In the genomic region with DNA sequence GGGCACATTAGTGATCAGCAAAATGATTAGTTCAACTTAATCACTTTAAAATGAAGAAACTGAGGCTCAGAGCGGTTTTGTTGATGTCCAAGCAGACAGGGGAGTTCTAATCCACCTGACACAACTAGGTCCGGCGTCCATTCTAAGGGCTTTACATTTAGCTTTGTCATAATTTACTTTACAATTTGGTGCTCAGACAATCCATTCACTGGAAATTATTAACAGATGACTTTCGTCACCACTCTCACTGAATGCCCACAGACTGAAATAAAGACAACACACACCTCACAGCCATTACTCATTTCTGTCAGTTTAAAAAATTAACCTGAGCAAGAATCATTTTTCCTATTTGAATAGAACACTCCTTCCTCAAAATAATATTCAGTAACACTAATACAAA, we compare ENCODE assay signal across 26 cellular contexts. TPM values are rescaled to one million over a fixed set of nuclear protein-coding genes. Genes with fewer than 3 reads are reported as not detected.
A peak's percentile ranks its signal among the peaks of the same experiment; 100 is the strongest.
DNase-seq lines count a peak whose midpoint lies in the region; ATAC-seq and TF ChIP-seq lines count a peak whose summit lies in the region.
"Had no signal": no experiment of that assay in that cellular context is flagged by ENCODE, and none has a peak within 500 bp of the region (broad histone marks: within the 10 kb centered on the region; RNA-seq: fewer than 3 reads in every experiment).

No MANE protein-coding gene starts in this region.

- POLR2A ChIA-PET in CD4-positive, alpha-beta memory T cell (lab: Charles Lee; ENCODE audit: partially characterized antibody) = interaction anchor here (0.6 to 5.2 kb wide), 2 partner anchors 11 to 150 kb away, joined by 4 to 28 read pairs; a partner anchor contains a TSS

- H3K9me3 ChIP-seq in CD4-positive, alpha-beta memory T cell (ENCODE audit: control insufficient read depth in 1 of 2, low read length in 2 of 2) = no peaks in the 10 kb centered on the region
- H3K9me3 ChIP-seq in body of pancreas (no peaks in the 10 kb centered on the region), right lobe of liver (no peaks in the 10 kb centered on the region)
- H3K9me3 ChIP-seq: SJSA1 had no signal

- peak; percentile 62 for ATAC-seq in GM21381 (IDR thresholded peaks at IDR 0.05; ENCODE audit: unreplicated experiment)
- ATAC-seq in body of pancreas = peak; percentile 66
- peak; percentile 88 to 93 (median 90) for ATAC-seq in right lobe of liver
- ATAC-seq in GM18520 (IDR thresholded peaks at IDR 0.05; ENCODE audit: unreplicated experiment) = no peak
- no peak for ATAC-seq in activated T-cell treated with anti-CD3 and anti-CD28 coated beads, Interleukin-2, amount 50 U/mL, for 72 hours (replicated peaks in 1 of 2)
- ATAC-seq: foreskin keratinocyte; natural killer cell; Panc1; stimulated activated effector memory CD8-positive, alpha-beta T cell treated with anti-CD3 and anti-CD28 coated beads, Interleukin-12 subunit alpha, Interleukin-12 subunit beta, amount 100 ng/mL, for 72 hours had no signal

- no peak for TF ChIP-seq CTCF in body of pancreas (IDR thresholded peaks at IDR 0.05)
- no peak for TF ChIP-seq CTCF in right lobe of liver (IDR thresholded peaks at IDR 0.05)

- CTCF ChIA-PET in CD4-positive, alpha-beta memory T cell (lab: Charles Lee; ENCODE audit: partially characterized antibody) = no interaction called here

- H3K4me1 ChIP-seq in CD4-positive, alpha-beta memory T cell (ENCODE audit: insufficient read depth, low read length) = peaks cover 69% of the 10 kb centered on the region
- H3K4me1 ChIP-seq in body of pancreas = peaks cover 49% of the 10 kb centered on the region
- H3K4me1 ChIP-seq in right lobe of liver = peaks cover 0 to 20% (median 0%) of the 10 kb centered on the region in 4 donors
- H3K4me1 ChIP-seq: foreskin keratinocyte, parathyroid adenoma, SJSA1 had no signal

- intact Hi-C loops in CD4-positive, alpha-beta memory T cell (cut with micrococcal nuclease) = no loop called here
- intact Hi-C loops in body of pancreas (cut with DNase I) (no loop called here), right lobe of liver (cut with DNase I) (no loop called here)

- no peak for TF ChIP-seq POLR2A in body of pancreas (IDR thresholded peaks at IDR 0.05)
- TF ChIP-seq POLR2A in right lobe of liver (IDR thresholded peaks at IDR 0.05) = no peak

- H3K36me3 Mint-ChIP-seq in CD4-positive, alpha-beta memory T cell = peaks cover 20 to 28% of the 10 kb centered on the region in 2 donors
- no peaks in the 10 kb centered on the region for H3K36me3 Mint-ChIP-seq in activated T-cell treated with anti-CD3 and anti-CD28 coated beads, Interleukin-2, amount 50 U/mL, for 72 hours (ENCODE audit: insufficient read depth in 2 of 2)
- H3K36me3 Mint-ChIP-seq: natural killer cell had no signal

- no peak overlapping the region for H3K27ac ChIP-seq in CD4-positive, alpha-beta memory T cell (ENCODE audit: low read depth, low read length)
- H3K27ac ChIP-seq in body of pancreas (peak overlapping the region in 3 of 4 donors; percentile 32 to 52 (median 36)), right lobe of liver (peak overlapping the region; percentile 55 to 75 (median 67))
- H3K27ac ChIP-seq: BLaER1 treated with 17β-estradiol and CSF1 and Interleukin-3, amounts not matched to agents 10 nM and 100 nM; dorsolateral prefrontal cortex; foreskin keratinocyte; KMS-11; parathyroid adenoma; SJSA1 had no signal

- WGBS in body of pancreas, 2 donors = 28 to 30% methylated on average over 4 of the region's 4 CpGs
- WGBS in right lobe of liver (ENCODE audit: insufficient coverage, low coverage, low lambda C conversion rate, missing lambda C conversion rate) = 29% methylated on average over 4 of the region's 4 CpGs

- H3K27ac Mint-ChIP-seq in CD4-positive, alpha-beta memory T cell = no peak overlapping the region
- H3K27ac Mint-ChIP-seq in activated T-cell treated with anti-CD3 and anti-CD28 coated beads, Interleukin-2, amount 50 U/mL, for 72 hours = no peak overlapping the region
- H3K27ac Mint-ChIP-seq: activated CD4-positive, alpha-beta memory T cell treated with anti-CD3 and anti-CD28 coated beads for 36 hours; natural killer cell; stimulated activated effector memory CD8-positive, alpha-beta T cell treated with anti-CD3 and anti-CD28 coated beads, Interleukin-12 subunit alpha, Interleukin-12 subunit beta, amount 100 ng/mL, for 72 hours; T-helper 2 cell treated with Interferon-gamma antibody and Interleukin-4, amounts not matched to agents 5 μg/mL and 100 μg/mL, for 36 hours had no signal

- H3K27me3 ChIP-seq in CD4-positive, alpha-beta memory T cell (ENCODE audit: insufficient read depth, low read length) = no peaks in the 10 kb centered on the region
- H3K27me3 ChIP-seq in body of pancreas (no peaks in the 10 kb centered on the region), right lobe of liver (no peaks in the 10 kb centered on the region)
- H3K27me3 ChIP-seq: dorsolateral prefrontal cortex, foreskin keratinocyte had no signal

- H3K4me3 Mint-ChIP-seq in CD4-positive, alpha-beta memory T cell = peak overlapping the region in 5 of 8 donors; percentile 8 to 57 (median 25)
- no peak overlapping the region for H3K4me3 Mint-ChIP-seq in activated T-cell treated with anti-CD3 and anti-CD28 coated beads, Interleukin-2, amount 50 U/mL, for 72 hours
- H3K4me3 Mint-ChIP-seq: activated CD4-positive, alpha-beta memory T cell treated with anti-CD3 and anti-CD28 coated beads for 36 hours; natural killer cell; stimulated activated effector memory CD8-positive, alpha-beta T cell treated with anti-CD3 and anti-CD28 coated beads, Interleukin-12 subunit alpha, Interleukin-12 subunit beta, amount 100 ng/mL, for 72 hours; T-helper 2 cell treated with Interferon-gamma antibody and Interleukin-4, amounts not matched to agents 5 μg/mL and 100 μg/mL, for 36 hours had no signal

- H3K27me3 Mint-ChIP-seq in CD4-positive, alpha-beta memory T cell = no peaks in the 10 kb centered on the region
- no peaks in the 10 kb centered on the region for H3K27me3 Mint-ChIP-seq in activated T-cell treated with anti-CD3 and anti-CD28 coated beads, Interleukin-2, amount 50 U/mL, for 72 hours (ENCODE audit: low read depth)
- H3K27me3 Mint-ChIP-seq: activated CD4-positive, alpha-beta memory T cell treated with anti-CD3 and anti-CD28 coated beads for 36 hours had no signal

- no peak for DNase-seq in CD4-positive, alpha-beta memory T cell
- DNase-seq in body of pancreas (peak in 1 of 4 donors; percentile 26), right lobe of liver (no peak), NCI-H1092 (lab: John Stamatoyannopoulos, UW) (no peak), NCI-H187 (lab: John Stamatoyannopoulos, UW) (no peak)
- DNase-seq in activated T-cell treated with anti-CD3 and anti-CD28 coated beads, Interleukin-2, amount 50 U/mL, for 72 hours = no peak
- DNase-seq: activated CD4-positive, alpha-beta memory T cell treated with anti-CD3 and anti-CD28 coated beads for 36 hours; activated T-cell treated with anti-CD3 and anti-CD28 coated beads for 4 hours; caudate nucleus; dorsolateral prefrontal cortex; erythroblast; foreskin keratinocyte; GF-D8; hippocampal formation; natural killer cell; NCI-H187 treated with DMSO at 0.1 percent for 48 hours; NCI-H2227 treated with DMSO at 0.1 percent for 48 hours had no signal

- H3K4me3 ChIP-seq in CD4-positive, alpha-beta memory T cell (ENCODE audit: low read length in 2 of 2) = no peak overlapping the region
- H3K4me3 ChIP-seq in body of pancreas (no peak overlapping the region), right lobe of liver (peak overlapping the region in 2 of 3 donors; percentile 0 to 28)
- H3K4me3 ChIP-seq: BLaER1 treated with 17β-estradiol and CSF1 and Interleukin-3, amounts not matched to agents 10 nM and 100 nM; dorsolateral prefrontal cortex; SJSA1 had no signal

- no peaks in the 10 kb centered on the region for H3K9me3 Mint-ChIP-seq in CD4-positive, alpha-beta memory T cell
- H3K9me3 Mint-ChIP-seq in activated T-cell treated with anti-CD3 and anti-CD28 coated beads, Interleukin-2, amount 50 U/mL, for 72 hours = no peaks in the 10 kb centered on the region
- H3K9me3 Mint-ChIP-seq: activated CD4-positive, alpha-beta memory T cell treated with anti-CD3 and anti-CD28 coated beads for 36 hours; natural killer cell; stimulated activated effector memory CD8-positive, alpha-beta T cell treated with anti-CD3 and anti-CD28 coated beads, Interleukin-12 subunit alpha, Interleukin-12 subunit beta, amount 100 ng/mL, for 72 hours; T-helper 2 cell treated with Interferon-gamma antibody and Interleukin-4, amounts not matched to agents 5 μg/mL and 100 μg/mL, for 36 hours had no signal

- H3K4me1 Mint-ChIP-seq in CD4-positive, alpha-beta memory T cell = peaks cover 60 to 93% (median 72%) of the 10 kb centered on the region in 4 donors
- peaks cover 60% of the 10 kb centered on the region for H3K4me1 Mint-ChIP-seq in activated T-cell treated with anti-CD3 and anti-CD28 coated beads, Interleukin-2, amount 50 U/mL, for 72 hours (ENCODE audit: low read depth)

- H3K36me3 ChIP-seq in CD4-positive, alpha-beta memory T cell (ENCODE audit: insufficient read depth, low read length) = no peaks in the 10 kb centered on the region
- H3K36me3 ChIP-seq in body of pancreas (replicated peaks in 1 of 2; ENCODE audit: insufficient read depth in 1 of 2, low read depth in 2 of 2) (no peaks in the 10 kb centered on the region), right lobe of liver (no peaks in the 10 kb centered on the region)
- H3K36me3 ChIP-seq: BLaER1 treated with 17β-estradiol and CSF1 and Interleukin-3, amounts not matched to agents 10 nM and 100 nM; SJSA1 had no signal

RNA-seq across cellular contexts. Expression of a gene that starts 10.8 kb away (rescaled TPM):
- 10 to 100 TPM; 46.0 to 50.9 TPM for total RNA-seq in CD4-positive, alpha-beta memory T cell
- 1 to 10 TPM; 4.9 to 7.6 TPM for polyA plus RNA-seq in CD4-positive, alpha-beta memory T cell
- total RNA-seq in body of pancreas (10 to 100 TPM; 14.8 to 18.8 TPM), right lobe of liver (10 to 100 TPM in 3 of 6 experiments, 1 to 10 TPM in 3; 4.8 to 15.9 (median 8.9) TPM)
- total RNA-seq in activated T-cell treated with anti-CD3 and anti-CD28 coated beads, Interleukin-2, amount 50 U/mL, for 72 hours = 1 to 10 TPM; 6.2 to 8.0 TPM

Comparison
In these comparisons a context has a peak if more than half of its experiments do, and no peak if none do; other contexts are left out.
1. H3K4me3 ChIP-seq: peak in right lobe of liver (2 of 3); none in CD4-positive, alpha-beta memory T cell (0 of 2) and body of pancreas (0 of 2).
2. H3K4me3 Mint-ChIP-seq: peak in CD4-positive, alpha-beta memory T cell (5 of 8); none in activated T-cell treated with anti-CD3 and anti-CD28 coated beads, Interleukin-2, amount 50 U/mL, for 72 hours (0 of 2).
3. ATAC-seq: peak in GM21381 (single experiment), body of pancreas (single experiment) and right lobe of liver (4 of 4); none in GM18520 (single experiment) and activated T-cell treated with anti-CD3 and anti-CD28 coated beads, Interleukin-2, amount 50 U/mL, for 72 hours (0 of 2).